Comparison of ENCODE assay signal across 11 cellular contexts in the genomic region with DNA sequence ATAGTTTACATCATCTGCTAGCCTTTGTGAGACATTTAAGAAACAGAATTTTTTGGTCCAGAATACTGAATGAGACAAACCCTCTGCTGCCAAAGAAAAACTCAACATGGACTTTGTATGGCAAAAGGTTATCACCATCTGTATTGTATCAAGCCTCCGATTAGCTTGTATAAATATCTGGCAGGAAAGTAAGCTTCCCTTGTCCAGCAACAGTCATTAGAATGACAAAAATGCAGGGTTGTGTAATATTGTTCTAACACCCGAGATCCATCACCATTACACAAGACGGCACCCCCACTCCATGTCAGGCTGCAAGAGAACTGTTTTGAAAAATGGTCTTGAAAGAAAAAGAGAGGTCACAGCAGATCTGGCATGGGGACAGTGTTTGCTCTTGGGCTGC. TPM values are rescaled to one million over a fixed set of nuclear protein-coding genes. Genes with fewer than 3 reads are reported as not detected.
DNase-seq lines count a peak whose midpoint lies in the region; ATAC-seq and TF ChIP-seq lines count a peak whose summit lies in the region.
"Had no signal": no experiment of that assay in that cellular context is flagged by ENCODE, and none has a peak within 500 bp of the region (broad histone marks: within the 10 kb centered on the region; RNA-seq: fewer than 3 reads in every experiment).

No MANE protein-coding gene starts in this region.

- H4K20me1 ChIP-seq in IMR-90 (ENCODE audit: insufficient read depth, low read length), result no peaks in the 10 kb centered on the region

- dilution Hi-C loops in IMR-90 (cut with HindIII; ENCODE audit: low sequenced_read_pairs, unreplicated experiment), result no loop called here

- H2AK9ac ChIP-seq in IMR-90 (replicated peaks; ENCODE audit: low read depth, low read length, poor library complexity), result no peak overlapping the region

- H3K4me1 ChIP-seq in IMR-90 (ENCODE audit: control insufficient read depth, insufficient read depth, low read length), result peaks cover 12% of the 10 kb centered on the region
- H3K4me1 ChIP-seq in liver (ENCODE audit: control insufficient read depth in 4 of 4, insufficient read depth in 4 of 4, low read length in 3 of 4), result no peaks in the 10 kb centered on the region
- no peaks in the 10 kb centered on the region for H3K4me1 ChIP-seq in testis
- no peaks in the 10 kb centered on the region for H3K4me1 ChIP-seq in naive thymus-derived CD4-positive, alpha-beta T cell (ENCODE audit: control insufficient read depth in 2 of 2, insufficient read depth in 2 of 2, low read length in 2 of 2)

- H2AFZ ChIP-seq in IMR-90 (replicated peaks; ENCODE audit: low read length, poor library complexity), result no peak overlapping the region

- peaks cover 0 to 11% (median 3%) of the 10 kb centered on the region in 11 donors for H3K9me3 Mint-ChIP-seq in naive thymus-derived CD4-positive, alpha-beta T cell

- H2BK5ac ChIP-seq in IMR-90 (ENCODE audit: low read depth, low read length, poor library complexity, severe bottlenecking), result peak overlapping the region; percentile 92

- peak; percentile 88 for DNase-seq in IMR-90
- peak; percentile 46 to 63 for DNase-seq in dermis microvascular lymphatic vessel endothelial cell (ENCODE audit: low read depth in 2 of 2)
- DNase-seq in testis, result peak; percentile 47
- no peak for DNase-seq in naive thymus-derived CD4-positive, alpha-beta T cell
- DNase-seq in HK-2 (ENCODE audit: unreplicated experiment), result no peak
- no peak for DNase-seq in epidermal melanocyte (ENCODE audit: insufficient read length, low spot score)
- DNase-seq: activated effector memory CD4-positive, alpha-beta T cell treated with Interleukin-2 at 50 U/mL for 16 hours; naive B cell had no signal

- H2AK5ac ChIP-seq in IMR-90 (ENCODE audit: low read depth, low read length), result peak overlapping the region; percentile 61; the same call in 1 of the 2 replicates

- H3K9me3 ChIP-seq in IMR-90 (ENCODE audit: control insufficient read depth, insufficient read depth, low read length), result no peaks in the 10 kb centered on the region
- H3K9me3 ChIP-seq in liver (ENCODE audit: control insufficient read depth in 4 of 4, low read length in 3 of 4), result no peaks in the 10 kb centered on the region
- H3K9me3 ChIP-seq in testis, result no peaks in the 10 kb centered on the region
- H3K9me3 ChIP-seq in naive thymus-derived CD4-positive, alpha-beta T cell (ENCODE audit: control insufficient read depth in 2 of 3, low read length in 3 of 3), result no peaks in the 10 kb centered on the region

- no peak overlapping the region for H2BK15ac ChIP-seq in IMR-90 (ENCODE audit: low read depth, low read length)

- POLR2A ChIA-PET in IMR-90 (lab: Charles Lee; ENCODE audit: unreplicated experiment), result interaction anchor here (0.5 to 0.6 kb wide), 2 partner anchors 113 to 1106 kb away, joined by 3 to 6 read pairs; no protein-coding TSS in a partner anchor
- POLR2A ChIA-PET in naive thymus-derived CD4-positive, alpha-beta T cell (lab: Charles Lee), result no interaction called here

- TF ChIP-seq CTCF in IMR-90 (conservative IDR thresholded peaks at IDR 0.05; ENCODE audit: low read depth, low read length) (no peak), liver (IDR thresholded peaks at IDR 0.05; ENCODE audit: low read depth, low read length, missing input control) (no peak), testis (IDR thresholded peaks at IDR 0.05) (no peak)

- H2BK20ac ChIP-seq in IMR-90 (ENCODE audit: low read depth, low read length), result peak overlapping the region; percentile 91

- H3K36me3 ChIP-seq in IMR-90 (ENCODE audit: control insufficient read depth, insufficient read depth, low read length) (peaks cover 5% of the 10 kb centered on the region), liver (ENCODE audit: control insufficient read depth in 4 of 4, insufficient read depth in 3 of 4, low read depth in 1 of 4, low read length in 3 of 4) (no peaks in the 10 kb centered on the region), testis (ENCODE audit: low read depth, missing control alignments) (no peaks in the 10 kb centered on the region)
- H3K36me3 ChIP-seq in naive thymus-derived CD4-positive, alpha-beta T cell (ENCODE audit: control insufficient read depth in 2 of 3, insufficient read depth in 3 of 3, low read length in 3 of 3), result no peaks in the 10 kb centered on the region

- peak overlapping the region; percentile 31; the same call in 1 of the 2 replicates for H3K18ac ChIP-seq in IMR-90 (ENCODE audit: low read depth, low read length)

- H3K27me3 Mint-ChIP-seq in naive thymus-derived CD4-positive, alpha-beta T cell, result peaks cover 0 to 7% (median 0%) of the 10 kb centered on the region in 5 donors

- H3K23ac ChIP-seq in IMR-90 (ENCODE audit: low read depth, low read length), result peak overlapping the region; percentile 69; the same call in 1 of the 2 replicates

- H3K27ac ChIP-seq in IMR-90 (ENCODE audit: insufficient read depth, low read length), result peak overlapping the region; percentile 54; the same call in 1 of the 2 replicates
- no peak overlapping the region for H3K27ac ChIP-seq in liver (ENCODE audit: low read depth in 1 of 2, low read length in 2 of 2)
- H3K27ac ChIP-seq in testis, result no peak overlapping the region
- no peak overlapping the region for H3K27ac ChIP-seq in naive thymus-derived CD4-positive, alpha-beta T cell (ENCODE audit: low read depth, low read length)

- CTCF ChIA-PET in IMR-90 (lab: Yijun Ruan, JAX), result interaction anchor here (0.7 to 1.1 kb wide), 2 partner anchors 13 to 15 kb away, joined by 3 to 4 read pairs; no protein-coding TSS in a partner anchor
- CTCF ChIA-PET in naive thymus-derived CD4-positive, alpha-beta T cell (lab: Charles Lee), result no interaction called here

- TF ChIP-seq POLR2A in IMR-90 (IDR thresholded peaks at IDR 0.05; ENCODE audit: low read depth, low read length), result no peak
- TF ChIP-seq POLR2A in testis (IDR thresholded peaks at IDR 0.05), result no peak

- H3K36me3 Mint-ChIP-seq in naive thymus-derived CD4-positive, alpha-beta T cell, result no peaks in the 10 kb centered on the region
- H3K36me3 Mint-ChIP-seq: naive B cell had no signal

- 0 out of 2 replicates have a peak overlapping the region, but pooled peaks have one; percentile 28 for H3K56ac ChIP-seq in IMR-90 (ENCODE audit: extremely low read depth, insufficient read depth, low read length)

- no CpG with 5 or more reads among the region's 3 CpGs for WGBS in IMR-90 (ENCODE audit: extremely low coverage in 2 of 2, insufficient read length in 1 of 2), 2 experiments
- 13% methylated on average over 3 of the region's 3 CpGs for WGBS in liver
- 41 to 46% methylated on average over 3 of the region's 3 CpGs for WGBS in testis, 2 donors

- no TSS peak for BruUV-seq in IMR-90 (replicated peaks; lab: Mats Ljungman, UMichigan)

- no peak overlapping the region for H3K27ac Mint-ChIP-seq in naive thymus-derived CD4-positive, alpha-beta T cell
- H3K27ac Mint-ChIP-seq: naive B cell had no signal

- peak overlapping the region; percentile 96; the same call in 1 of the 2 replicates for H4K5ac ChIP-seq in IMR-90 (ENCODE audit: low read depth, low read length)

- TF ChIP-seq RAD21 in IMR-90 (IDR thresholded peaks at IDR 0.05; ENCODE audit: low read length) (no peak), liver (IDR thresholded peaks at IDR 0.05) (peak; percentile 30 to 37)

- peak overlapping the region; percentile 73; the same call in 1 of the 2 replicates for H3K4ac ChIP-seq in IMR-90 (ENCODE audit: low read depth, low read length)

- in situ Hi-C loops in IMR-90 (cut with MboI; ENCODE audit: low sequenced_read_pairs), result no loop called here

- H3K9ac ChIP-seq in IMR-90 (ENCODE audit: low read depth, low read length), result no peak overlapping the region
- H3K9ac ChIP-seq in liver (ENCODE audit: low read depth in 1 of 2, low read length in 2 of 2), result no peak overlapping the region

- H3K9me1 ChIP-seq in IMR-90 (ENCODE audit: insufficient read depth, low read length), result peaks cover 6% of the 10 kb centered on the region

- peak overlapping the region; percentile 17; the same call in 1 of the 2 replicates for H3K4me2 ChIP-seq in IMR-90 (ENCODE audit: low read depth, low read length)

- peak overlapping the region; percentile 87 for H2BK120ac ChIP-seq in IMR-90 (ENCODE audit: low read depth, low read length)

- H3K79me1 ChIP-seq in IMR-90 (ENCODE audit: low read depth in 1 of 2, low read length in 2 of 2), result peaks cover 0 to 9% of the 10 kb centered on the region in 2 experiments; a peak in 3 of 4 replicates

- intact Hi-C loops in IMR-90 (cut with micrococcal nuclease) (loop anchor here (2.0 kb wide), 1 partner anchor 17 kb away; no protein-coding TSS in a partner anchor), testis (cut with DNase I; ENCODE audit: low total_unique reads) (no loop called here)
- intact Hi-C loops in naive thymus-derived CD4-positive, alpha-beta T cell (cut with micrococcal nuclease), result no loop called here

- ATAC-seq in IMR-90 (ENCODE audit: low read depth) (peak; percentile 79), HG03159 (IDR thresholded peaks at IDR 0.05; ENCODE audit: unreplicated experiment) (no peak)
- ATAC-seq in naive thymus-derived CD4-positive, alpha-beta T cell, result no peak

- 0 out of 2 replicates have a peak overlapping the region, but pooled peaks have one; percentile 5 for H4K91ac ChIP-seq in IMR-90 (ENCODE audit: insufficient read depth, low read depth, low read length)

- H3K27me3 ChIP-seq in IMR-90 (ENCODE audit: control insufficient read depth, insufficient read depth, low read length), result no peaks in the 10 kb centered on the region
- no peaks in the 10 kb centered on the region for H3K27me3 ChIP-seq in liver (ENCODE audit: control insufficient read depth in 4 of 4, insufficient read depth in 4 of 4, low read length in 3 of 4)
- no peaks in the 10 kb centered on the region for H3K27me3 ChIP-seq in testis
- no peaks in the 10 kb centered on the region for H3K27me3 ChIP-seq in naive thymus-derived CD4-positive, alpha-beta T cell (ENCODE audit: control insufficient read depth in 2 of 2, insufficient read depth in 2 of 2, low read length in 2 of 2)

- no peaks in the 10 kb centered on the region for H3K4me1 Mint-ChIP-seq in naive thymus-derived CD4-positive, alpha-beta T cell
- H3K4me1 Mint-ChIP-seq: naive B cell had no signal

- peak overlapping the region; percentile 63; the same call in 1 of the 2 replicates for H3K14ac ChIP-seq in IMR-90 (replicated peaks; ENCODE audit: low read depth, low read length)

- no peak overlapping the region for H3K4me3 Mint-ChIP-seq in naive thymus-derived CD4-positive, alpha-beta T cell
- H3K4me3 Mint-ChIP-seq: naive B cell had no signal

- H3K4me3 ChIP-seq in IMR-90 (ENCODE audit: insufficient read depth, low read depth, low read length) (no peak overlapping the region), liver (ENCODE audit: low read depth in 1 of 3, low read length in 3 of 3) (no peak overlapping the region), testis (no peak overlapping the region)
- no peak overlapping the region for H3K4me3 ChIP-seq in naive thymus-derived CD4-positive, alpha-beta T cell (ENCODE audit: low read length)

- H4K8ac ChIP-seq in IMR-90 (ENCODE audit: low read depth in 2 of 2, low read length in 2 of 2), result peak overlapping the region in 1 of 2 experiments; percentile 68; a peak in 2 of 4 replicates

RNA-seq across cellular contexts. Expression of gene SVEP1, which starts 23.6 kb away (rescaled TPM):
- 13.1 and 16.7 TPM in 2 replicates for total RNA-seq in IMR-90 (2012; rRNA removed)
- polyA plus RNA-seq in IMR-90 (2012; rRNA removed), result 3.8 and 4.8 TPM in 2 replicates
- polyA plus RNA-seq in IMR-90 (2012; cell fraction: cytosol; rRNA removed), result 2.1 and 2.8 TPM in 2 replicates
- polyA plus RNA-seq in IMR-90 (2012; cell fraction: nucleus; rRNA removed; ENCODE audit: low replicate concordance), result 2.7 and 10.2 TPM in 2 replicates
- total RNA-seq in dermis microvascular lymphatic vessel endothelial cell, result under 0.01 and 0.13 TPM in 2 replicates
- total RNA-seq in liver, result 1 to 10 TPM; 2.2 to 7.5 TPM
- polyA plus RNA-seq in liver, result 1 to 10 TPM in 1 of 2 donors, under 1 TPM in 1; 0.58 to 1.5 TPM
- 1 to 10 TPM; 4.6 to 6.9 TPM for total RNA-seq in testis
- 7.9 TPM for polyA plus RNA-seq in testis (ENCODE audit: insufficient read depth, low read depth, low replicate concordance)
- total RNA-seq in naive thymus-derived CD4-positive, alpha-beta T cell, result under 1 TPM in 2 of 5 experiments, not detected in 3; 0.08 to 0.22 TPM
- not detected for polyA plus RNA-seq in naive thymus-derived CD4-positive, alpha-beta T cell
- total RNA-seq: OCI-LY7 had no signal

Comparison
In these comparisons a context has a peak if more than half of its experiments do, and no peak if none do; other contexts are left out.
1. DNase-seq: peak in IMR-90 (single experiment), dermis microvascular lymphatic vessel endothelial cell (2 of 2) and testis (single experiment); none in naive thymus-derived CD4-positive, alpha-beta T cell (0 of 9), HK-2 (single experiment) and epidermal melanocyte (single experiment).